Comparison of ENCODE assay signal across 21 cellular contexts in genomic region chr2:71361631-71362030, GRCh38. TPM values are rescaled to one million over a fixed set of nuclear protein-coding genes. Genes with fewer than 3 reads are reported as not detected.
A peak's percentile ranks its signal among the peaks of the same experiment; 100 is the strongest.
DNase-seq lines count a peak whose midpoint lies in the region; ATAC-seq and TF ChIP-seq lines count a peak whose summit lies in the region.
"Had no signal": no experiment of that assay in that cellular context is flagged by ENCODE, and none has a peak within 500 bp of the region (broad histone marks: within the 10 kb centered on the region; RNA-seq: fewer than 3 reads in every experiment).

No MANE protein-coding gene starts in this region.

- TF ChIP-seq CTCF in GM13976 (IDR thresholded peaks at IDR 0.05; ENCODE audit: borderline replicate concordance, control extremely low read depth, extremely low read depth, insufficient read depth, missing control alignments), result no peak
- no peak for TF ChIP-seq CTCF in psoas muscle (IDR thresholded peaks at IDR 0.05)

- no peak for DNase-seq in activated CD4-positive, alpha-beta T cell treated with anti-CD3 and anti-CD28 coated beads for 36 hours
- DNase-seq in activated CD4-positive, alpha-beta T cell treated with anti-CD3 and anti-CD28 coated beads, Interleukin-2, amount 50 U/mL, for 1 hour, result no peak
- DNase-seq in GM13976 (ENCODE audit: low spot score), result peak; percentile 12
- DNase-seq in psoas muscle, result no peak
- DNase-seq in SIG-M5 (lab: John Stamatoyannopoulos, UW), result no peak
- no peak for DNase-seq in stimulated activated CD4-positive, alpha-beta T cell treated with anti-CD3 and anti-CD28 coated beads, Interleukin-12 subunit alpha, Interleukin-12 subunit beta, amount 100 ng/mL, for 4 hours
- no peak for DNase-seq in putamen (ENCODE audit: low spot score)
- DNase-seq: AML-193, DMS79 treated with DMSO at 0.1 percent for 48 hours, H9, IMR-90, NCI-H1092, NCI-H1436 treated with DMSO at 0.1 percent for 48 hours, NCI-H2029, NCI-H345, NCI-H524 treated with DMSO at 0.1 percent for 48 hours, SW 1271 had no signal

- peak overlapping the region; percentile 57 for H3K27ac Mint-ChIP-seq in activated CD4-positive, alpha-beta T cell treated with anti-CD3 and anti-CD28 coated beads for 36 hours

- no peak overlapping the region for H3K4me3 Mint-ChIP-seq in activated CD4-positive, alpha-beta T cell treated with anti-CD3 and anti-CD28 coated beads for 36 hours
- H3K4me3 Mint-ChIP-seq: H9 had no signal

- peaks cover 43% of the 10 kb centered on the region for H3K4me1 Mint-ChIP-seq in activated CD4-positive, alpha-beta T cell treated with anti-CD3 and anti-CD28 coated beads for 36 hours
- H3K4me1 Mint-ChIP-seq: H9 had no signal

- intact Hi-C loops in activated CD4-positive, alpha-beta T cell treated with anti-CD3 and anti-CD28 coated beads for 36 hours (cut with DNase I, micrococcal nuclease), result no loop called here
- intact Hi-C loops in psoas muscle (cut with DNase I), result no loop called here

- ATAC-seq in activated CD4-positive, alpha-beta T cell treated with anti-CD3 and anti-CD28 coated beads for 36 hours, result no peak
- ATAC-seq in HG02885 (IDR thresholded peaks at IDR 0.05; ENCODE audit: poor library complexity, unreplicated experiment), result peak; percentile 43
- no peak for ATAC-seq in psoas muscle

- H3K4me3 ChIP-seq in psoas muscle, result no peak overlapping the region

- peaks cover 12 to 80% of the 10 kb centered on the region in 2 donors for H3K36me3 ChIP-seq in psoas muscle (ENCODE audit: insufficient read depth in 1 of 2, low read depth in 1 of 2)

- H3K27me3 Mint-ChIP-seq in activated CD4-positive, alpha-beta T cell treated with anti-CD3 and anti-CD28 coated beads for 36 hours, result no peaks in the 10 kb centered on the region

- peaks cover 56% of the 10 kb centered on the region for H3K36me3 Mint-ChIP-seq in activated CD4-positive, alpha-beta T cell treated with anti-CD3 and anti-CD28 coated beads for 36 hours (ENCODE audit: low read depth)

- POLR2A ChIA-PET in activated CD4-positive, alpha-beta T cell treated with anti-CD3 and anti-CD28 coated beads for 36 hours (lab: Charles Lee), result no interaction called here

- H3K9me3 ChIP-seq in psoas muscle, result no peaks in the 10 kb centered on the region

- H3K27me3 ChIP-seq in psoas muscle (ENCODE audit: insufficient read depth in 3 of 3, low read length in 2 of 3), result no peaks in the 10 kb centered on the region

- WGBS in psoas muscle, 3 donors, result 67 to 86% (median 72%) methylated on average over 3 of the region's 3 CpGs

- CTCF ChIA-PET in activated CD4-positive, alpha-beta T cell treated with anti-CD3 and anti-CD28 coated beads for 36 hours (lab: Charles Lee), result no interaction called here

- peaks cover 32% of the 10 kb centered on the region for H3K4me1 ChIP-seq in psoas muscle

- no peaks in the 10 kb centered on the region for H3K9me3 Mint-ChIP-seq in activated CD4-positive, alpha-beta T cell treated with anti-CD3 and anti-CD28 coated beads for 36 hours (ENCODE audit: low read depth)
- H3K9me3 Mint-ChIP-seq: H9 had no signal

- peak overlapping the region; percentile 83 for H3K27ac ChIP-seq in psoas muscle
- H3K27ac ChIP-seq: 22Rv1, C4-2B, HL-60 had no signal

- in situ Hi-C loops in GM13976 (cut with MboI; ENCODE audit: low sequenced_read_pairs, unreplicated experiment), result no loop called here

RNA-seq across cellular contexts. Expression of gene ZNF638, which starts 30.0 kb away (rescaled TPM):
- total RNA-seq in activated CD4-positive, alpha-beta T cell treated with anti-CD3 and anti-CD28 coated beads for 36 hours, result 10 to 100 TPM; 79.8 to 97.5 TPM
- total RNA-seq in psoas muscle, result 10 to 100 TPM; 62.3 to 73.6 (median 65.4) TPM
- 10 to 100 TPM; 50.5 to 58.6 (median 56.3) TPM for polyA plus RNA-seq in psoas muscle
